Comparison of ENCODE assay signal across 9 cellular contexts in genomic region chr1:1907098-1907736, GRCh38. TPM values are rescaled to one million over a fixed set of nuclear protein-coding genes. Genes with fewer than 3 reads are reported as not detected.
DNase-seq lines count a peak whose midpoint lies in the region; ATAC-seq, FAIRE-seq and TF ChIP-seq lines count a peak whose summit lies in the region.
"Had no signal": no experiment of that assay in that cellular context is flagged by ENCODE, and none has a peak within 500 bp of the region (broad histone marks: within the 10 kb centered on the region; RNA-seq: fewer than 3 reads in every experiment).

No MANE protein-coding gene starts in this region.

- H3K4me1 ChIP-seq in A549 (peaks cover 25% of the 10 kb centered on the region), NT2/D1 (ENCODE audit: insufficient read depth, insufficient read length) (peaks cover 8% of the 10 kb centered on the region), gastroesophageal sphincter (peaks cover 0 to 36% (median 9%) of the 10 kb centered on the region in 3 donors)

- H3K27me3 ChIP-seq in NT2/D1 (ENCODE audit: insufficient read depth, insufficient read length) (no peaks in the 10 kb centered on the region), gastroesophageal sphincter (no peaks in the 10 kb centered on the region)

- DNase-seq in A549 (ENCODE audit: low read depth in 1 of 2, low spot score in 1 of 2) (no peak), NT2/D1 (ENCODE audit: low read depth, low spot score) (no peak), germinal center (ENCODE audit: low spot score) (peak; percentile 47), superior temporal gyrus (ENCODE audit: extremely low spot score) (no peak)
- DNase-seq: EL had no signal

- TF ChIP-seq POLR2A in A549 (IDR thresholded peaks at IDR 0.05; ENCODE audit: low read length): no peak
- no peak for TF ChIP-seq POLR2A in gastroesophageal sphincter (IDR thresholded peaks at IDR 0.05)

- no peak for TF ChIP-seq RAD21 in A549 (conservative IDR thresholded peaks at IDR 0.05 in 1 of 2, IDR thresholded peaks at IDR 0.05 in 1 of 2)

- TF ChIP-seq EP300 in A549 (IDR thresholded peaks at IDR 0.05) (no peak), gastroesophageal sphincter (IDR thresholded peaks at IDR 0.05) (no peak)

- POLR2A ChIA-PET in A549 (lab: Yijun Ruan, JAX): no interaction called here

- H3K9ac ChIP-seq in NT2/D1 (ENCODE audit: insufficient read length, low read depth): peak overlapping the region; percentile 36

- no peaks in the 10 kb centered on the region for H3K36me3 ChIP-seq in NT2/D1 (ENCODE audit: insufficient read depth, insufficient read length, low read length)
- no peaks in the 10 kb centered on the region for H3K36me3 ChIP-seq in gastroesophageal sphincter

- ATAC-seq in A549 (peak; percentile 1 to 23; a peak in 3 of 6 replicates), GM21515 (IDR thresholded peaks at IDR 0.05; ENCODE audit: unreplicated experiment) (no peak), gastroesophageal sphincter (no peak), GM18868 (IDR thresholded peaks at IDR 0.05; ENCODE audit: unreplicated experiment) (no peak)

- no peak for FAIRE-seq in A549 (lab: Jason Lieb, UNC)

- peak overlapping the region; percentile 63 to 92 for H3K27ac ChIP-seq in A549
- H3K27ac ChIP-seq in gastroesophageal sphincter: peak overlapping the region in 1 of 4 donors; percentile 41

- peak overlapping the region; percentile 14; the same call in 1 of the 3 replicates for H3K4me2 ChIP-seq in A549

- WGBS in A549 (ENCODE audit: missing lambda C conversion rate): 86% methylated on average over 6 of the region's 8 CpGs
- WGBS in gastroesophageal sphincter (ENCODE audit: low coverage in 1 of 2), 2 donors: no CpG with 5 or more reads among the region's 8 CpGs

- CTCF ChIA-PET in A549 (lab: Yijun Ruan, JAX): interaction anchor here (0.6 to 5.4 kb wide), 18 partner anchors 8 to 187 kb away, joined by 3 to 40 read pairs (median 6); partner anchors contain the start of gene CALML6

- H3K9me3 ChIP-seq in A549 (no peaks in the 10 kb centered on the region), NT2/D1 (ENCODE audit: insufficient read depth, low read length) (no peaks in the 10 kb centered on the region), gastroesophageal sphincter (no peaks in the 10 kb centered on the region)

- no peak for TF ChIP-seq CTCF in A549 (IDR thresholded peaks at IDR 0.05)
- TF ChIP-seq CTCF in GM12872 (IDR thresholded peaks at IDR 0.05; ENCODE audit: insufficient read depth, low read depth, low read length): 0 out of 3 replicates have a peak, but pooled peaks have one; percentile 10
- no peak for TF ChIP-seq CTCF in gastroesophageal sphincter (IDR thresholded peaks at IDR 0.05)

- H3K4me3 ChIP-seq in A549 (no peak overlapping the region), NT2/D1 (ENCODE audit: insufficient read length, low read depth) (no peak overlapping the region), gastroesophageal sphincter (no peak overlapping the region)

TF ChIP-seq in A549, 52 proteins besides CTCF, POLR2A, EP300 and RAD21:
- TF ChIP-seq REST (IDR thresholded peaks at IDR 0.05) (no peak), NPAS2 (CRISPR knock-in tag; IDR thresholded peaks at IDR 0.05; ENCODE audit: borderline replicate concordance) (no peak), EHMT2 (IDR thresholded peaks at IDR 0.05; ENCODE audit: low read depth) (no peak), GATA3 (IDR thresholded peaks at IDR 0.05; ENCODE audit: borderline replicate concordance) (no peak), ZSCAN20 (CRISPR knock-in tag; IDR thresholded peaks at IDR 0.05) (no peak), ZC3H11A (IDR thresholded peaks at IDR 0.05) (no peak), CEBPB (IDR thresholded peaks at IDR 0.05) (no peak)
TF ChIP-seq in A549: peak in this region for 0.

RNA-seq across cellular contexts. Expression of gene CALML6, which starts 7.8 kb away (rescaled TPM):
- polyA plus RNA-seq in A549 (2011; rRNA removed) (0.29 and 0.49 TPM in 2 replicates), A549 (2017; fragmentation: RNase III; extraction: RNeasy Plus Mini Kit Qiagen cat#74134 plus additional on column Dnase treatment) (0.35 to 0.55 TPM (median 0.49 TPM) in 3 replicates)
- polyA plus RNA-seq in A549 (2012; cell fraction: cytosol; rRNA removed): 0.08 and 0.12 TPM in 2 replicates
- 2.3 and 2.7 TPM in 2 replicates for polyA plus RNA-seq in A549 (2012; cell fraction: nucleus; rRNA removed)
- polyA minus RNA-seq in A549 (2011; rRNA and poly(A)+ RNA removed): not detected in 2 replicates
- under 1 TPM in 2 of 4 donors, not detected in 2; 0.40 to 0.47 TPM for total RNA-seq in gastroesophageal sphincter

RNA-seq across cellular contexts. Expression of gene TMEM52, which starts 11.9 kb away (rescaled TPM):
- polyA plus RNA-seq in A549 (2011; rRNA removed): 0.41 and 0.52 TPM in 2 replicates
- 1.5 and 2.1 TPM in 2 replicates for polyA plus RNA-seq in A549 (2012; cell fraction: cytosol; rRNA removed)
- polyA plus RNA-seq in A549 (2012; cell fraction: nucleus; rRNA removed): 2.4 and 3.5 TPM in 2 replicates
- polyA plus RNA-seq in A549 (2017; fragmentation: RNase III; extraction: RNeasy Plus Mini Kit Qiagen cat#74134 plus additional on column Dnase treatment): 0.36 to 0.38 TPM (median 0.37 TPM) in 3 replicates
- polyA minus RNA-seq in A549 (2011; rRNA and poly(A)+ RNA removed): 0.54 TPM in 1 of 2 replicates, not detected in the other
- 1 to 10 TPM in 3 of 4 donors, under 1 TPM in 1; 0.40 to 3.1 (median 1.8) TPM for total RNA-seq in gastroesophageal sphincter

RNA-seq across cellular contexts. Expression of gene GNB1, which starts 16.3 kb away (rescaled TPM):
- polyA plus RNA-seq in A549 (2011; rRNA removed): 270 and 294 TPM in 2 replicates
- 247 and 286 TPM in 2 replicates for polyA plus RNA-seq in A549 (2012; cell fraction: cytosol; rRNA removed)
- 176 and 181 TPM in 2 replicates for polyA plus RNA-seq in A549 (2012; cell fraction: nucleus; rRNA removed)
- polyA plus RNA-seq in A549 (2017; fragmentation: RNase III; extraction: RNeasy Plus Mini Kit Qiagen cat#74134 plus additional on column Dnase treatment): 158 to 160 TPM (median 159 TPM) in 3 replicates
- polyA minus RNA-seq in A549 (2011; rRNA and poly(A)+ RNA removed): 380 and 522 TPM in 2 replicates
- 100 to 1,000 TPM; 129 to 175 (median 136) TPM for total RNA-seq in gastroesophageal sphincter

Comparison
In these comparisons a context has a peak if more than half of its experiments do, and no peak if none do; other contexts are left out.
1. ATAC-seq: peak in A549 (2 of 2); none in GM21515 (single experiment), gastroesophageal sphincter (single experiment) and GM18868 (single experiment).